ENCODE assay signal across 13 cellular contexts in the genomic region with DNA sequence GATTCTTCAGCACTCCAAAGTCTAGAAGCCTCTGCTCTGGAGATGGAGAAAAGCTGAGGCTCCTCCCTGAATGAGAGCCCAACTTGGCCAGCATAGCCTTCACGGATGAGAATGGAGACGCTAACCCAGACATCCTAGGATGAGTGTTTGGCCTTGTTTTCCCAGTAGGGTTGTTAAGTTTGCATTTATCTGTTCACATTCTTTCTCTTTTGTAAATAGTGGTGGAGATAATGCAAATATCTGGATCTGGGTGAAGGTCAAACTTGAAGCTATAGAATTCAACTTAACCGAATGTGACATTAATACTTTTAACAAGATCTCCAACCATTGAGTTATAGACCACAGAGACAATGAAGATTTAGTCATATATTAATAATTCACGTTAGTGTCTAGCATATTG. TPM values are rescaled to one million over a fixed set of nuclear protein-coding genes. Genes with fewer than 3 reads are reported as not detected.
DNase-seq lines count a peak whose midpoint lies in the region; ATAC-seq and TF ChIP-seq lines count a peak whose summit lies in the region.
"Had no signal": no experiment of that assay in that cellular context is flagged by ENCODE, and none has a peak within 500 bp of the region (broad histone marks: within the 10 kb centered on the region; RNA-seq: fewer than 3 reads in every experiment).

No MANE protein-coding gene starts in this region.

- dilution Hi-C loops in IMR-90 (cut with HindIII; ENCODE audit: low sequenced_read_pairs, unreplicated experiment) = no loop called here

- H3K9me1 ChIP-seq in IMR-90 (ENCODE audit: insufficient read depth, low read length) = peaks cover 17% of the 10 kb centered on the region

- no peak for ATAC-seq in IMR-90 (ENCODE audit: low read depth)
- no peak for ATAC-seq in RWPE2 (ENCODE audit: low read depth)

- H3K9ac ChIP-seq in IMR-90 (ENCODE audit: low read depth, low read length) = no peak overlapping the region
- H3K9ac ChIP-seq: GM23248 had no signal

- H4K5ac ChIP-seq in IMR-90 (ENCODE audit: low read depth, low read length) = no peak overlapping the region

- H3K9me3 ChIP-seq in right atrium auricular region (no peaks in the 10 kb centered on the region), IMR-90 (ENCODE audit: control insufficient read depth, insufficient read depth, low read length) (no peaks in the 10 kb centered on the region), RWPE2 (ENCODE audit: severe bottlenecking) (no peaks in the 10 kb centered on the region)
- H3K9me3 ChIP-seq: BE2C had no signal

- BruUV-seq in IMR-90 (replicated peaks; lab: Mats Ljungman, UMichigan) = no TSS peak

- in situ Hi-C loops in IMR-90 (cut with MboI; ENCODE audit: low sequenced_read_pairs) = no loop called here

- intact Hi-C loops in cardiac septum (cut with DNase I) (no loop called here), IMR-90 (cut with micrococcal nuclease) (no loop called here)

- H3K79me1 ChIP-seq in IMR-90 (ENCODE audit: low read depth in 1 of 2, low read length in 2 of 2) = peaks cover 0 to 1% of the 10 kb centered on the region in 2 experiments; a peak in 1 of 4 replicates

- no peak overlapping the region for H2BK20ac ChIP-seq in IMR-90 (ENCODE audit: low read depth, low read length)

- no peak overlapping the region for H2AFZ ChIP-seq in IMR-90 (replicated peaks; ENCODE audit: low read length, poor library complexity)
- H2AFZ ChIP-seq: GM23248 had no signal

- H3K27me3 ChIP-seq in right atrium auricular region (no peaks in the 10 kb centered on the region), IMR-90 (ENCODE audit: control insufficient read depth, insufficient read depth, low read length) (no peaks in the 10 kb centered on the region), RWPE2 (ENCODE audit: insufficient read depth, poor library complexity, severe bottlenecking) (no peaks in the 10 kb centered on the region)
- H3K27me3 ChIP-seq: BE2C had no signal

- no peak overlapping the region for H3K14ac ChIP-seq in IMR-90 (replicated peaks; ENCODE audit: low read depth, low read length)

- no peak overlapping the region; a peak in 1 of 4 replicates for H4K8ac ChIP-seq in IMR-90 (ENCODE audit: low read depth in 2 of 2, low read length in 2 of 2)

- H4K20me1 ChIP-seq in IMR-90 (ENCODE audit: insufficient read depth, low read length) = no peaks in the 10 kb centered on the region

- TF ChIP-seq POLR2A in IMR-90 (IDR thresholded peaks at IDR 0.05; ENCODE audit: low read depth, low read length) = no peak

- H3K56ac ChIP-seq in IMR-90 (ENCODE audit: extremely low read depth, insufficient read depth, low read length) = no peak overlapping the region

- H3K4me2 ChIP-seq in IMR-90 (ENCODE audit: low read depth, low read length) = no peak overlapping the region

- DNase-seq in right atrium auricular region (ENCODE audit: low spot score) (peak; percentile 32), cardiac septum (ENCODE audit: low spot score) (no peak), IMR-90 (no peak), RWPE2 (ENCODE audit: low spot score) (no peak), NOMO-1 treated with dmso at 0.1 percent for 144 hours (lab: John Stamatoyannopoulos, UW; ENCODE audit: unreplicated experiment) (no peak), amniotic stem cell (lab: John Stamatoyannopoulos, UW) (no peak)
- DNase-seq in activated CD4-positive, alpha-beta T cell treated with anti-CD3 and anti-CD28 coated beads for 4 hours = no peak
- DNase-seq: BE2C; CD8-positive, alpha-beta memory T cell; DMS53; GF-D8; GM23248; H9 had no signal

- peak overlapping the region; percentile 35; the same call in 1 of the 3 replicates for H2BK15ac ChIP-seq in IMR-90 (ENCODE audit: low read depth, low read length)

- H3K27ac ChIP-seq in right atrium auricular region (no peak overlapping the region), IMR-90 (ENCODE audit: insufficient read depth, low read length) (no peak overlapping the region), RWPE2 (ENCODE audit: poor library complexity, severe bottlenecking) (peak overlapping the region; percentile 96)
- H3K27ac ChIP-seq: GM23248 had no signal

- H2AK5ac ChIP-seq in IMR-90 (ENCODE audit: low read depth, low read length) = no peak overlapping the region

- no peak overlapping the region for H3K4me3 ChIP-seq in right atrium auricular region
- no peak overlapping the region for H3K4me3 ChIP-seq in IMR-90 (ENCODE audit: insufficient read depth, low read depth, low read length)
- no peak overlapping the region for H3K4me3 ChIP-seq in RWPE2 (ENCODE audit: severe bottlenecking)
- H3K4me3 ChIP-seq: GM23248 had no signal

- H4K91ac ChIP-seq in IMR-90 (ENCODE audit: insufficient read depth, low read depth, low read length) = no peak overlapping the region

- H3K36me3 ChIP-seq in right atrium auricular region = no peaks in the 10 kb centered on the region
- H3K36me3 ChIP-seq in IMR-90 (ENCODE audit: control insufficient read depth, insufficient read depth, low read length) = no peaks in the 10 kb centered on the region
- no peaks in the 10 kb centered on the region for H3K36me3 ChIP-seq in RWPE2 (ENCODE audit: low read depth)
- H3K36me3 ChIP-seq: BE2C had no signal

- WGBS in IMR-90 (ENCODE audit: extremely low coverage in 2 of 2, insufficient read length in 1 of 2), 2 experiments = no CpG with 5 or more reads among the region's 4 CpGs

- no peak overlapping the region for H2AK9ac ChIP-seq in IMR-90 (replicated peaks; ENCODE audit: low read depth, low read length, poor library complexity)

- H3K23ac ChIP-seq in IMR-90 (ENCODE audit: low read depth, low read length) = no peak overlapping the region

- TF ChIP-seq CTCF in right atrium auricular region (IDR thresholded peaks at IDR 0.05) (no peak), IMR-90 (conservative IDR thresholded peaks at IDR 0.05; ENCODE audit: low read depth, low read length) (no peak), RWPE2 (IDR thresholded peaks at IDR 0.05; ENCODE audit: poor library complexity, severe bottlenecking) (no peak)

- peak overlapping the region; percentile 0; the same call in 1 of the 2 replicates for H3K4ac ChIP-seq in IMR-90 (ENCODE audit: low read depth, low read length)

- POLR2A ChIA-PET in IMR-90 (lab: Charles Lee; ENCODE audit: unreplicated experiment) = no interaction called here

- H2BK120ac ChIP-seq in IMR-90 (ENCODE audit: low read depth, low read length) = no peak overlapping the region

- CTCF ChIA-PET in IMR-90 (lab: Yijun Ruan, JAX) = no interaction called here

- H3K4me1 ChIP-seq in right atrium auricular region (no peaks in the 10 kb centered on the region), IMR-90 (ENCODE audit: control insufficient read depth, insufficient read depth, low read length) (peaks cover 16% of the 10 kb centered on the region), RWPE2 (ENCODE audit: insufficient read depth, poor library complexity, severe bottlenecking) (peaks cover 58% of the 10 kb centered on the region)

- H2BK5ac ChIP-seq in IMR-90 (ENCODE audit: low read depth, low read length, poor library complexity, severe bottlenecking) = no peak overlapping the region

- H3K18ac ChIP-seq in IMR-90 (ENCODE audit: low read depth, low read length) = no peak overlapping the region; the same call in 1 of the 2 replicates

- no peak for TF ChIP-seq RAD21 in IMR-90 (IDR thresholded peaks at IDR 0.05; ENCODE audit: low read length)

TF ChIP-seq in IMR-90, 13 proteins besides CTCF, POLR2A, EP300 and RAD21:
- TF ChIP-seq MXI1 (IDR thresholded peaks at IDR 0.05; ENCODE audit: borderline replicate concordance, low read depth, low read length) (no peak), RCOR1 (IDR thresholded peaks at IDR 0.05; ENCODE audit: insufficient replicate concordance, low read length) (no peak), CEBPB (IDR thresholded peaks at IDR 0.05; ENCODE audit: low read depth, low read length) (no peak), SMC3 (IDR thresholded peaks at IDR 0.05; ENCODE audit: low read depth, low read length) (no peak)
- TF ChIP-seq, protein P1, sequence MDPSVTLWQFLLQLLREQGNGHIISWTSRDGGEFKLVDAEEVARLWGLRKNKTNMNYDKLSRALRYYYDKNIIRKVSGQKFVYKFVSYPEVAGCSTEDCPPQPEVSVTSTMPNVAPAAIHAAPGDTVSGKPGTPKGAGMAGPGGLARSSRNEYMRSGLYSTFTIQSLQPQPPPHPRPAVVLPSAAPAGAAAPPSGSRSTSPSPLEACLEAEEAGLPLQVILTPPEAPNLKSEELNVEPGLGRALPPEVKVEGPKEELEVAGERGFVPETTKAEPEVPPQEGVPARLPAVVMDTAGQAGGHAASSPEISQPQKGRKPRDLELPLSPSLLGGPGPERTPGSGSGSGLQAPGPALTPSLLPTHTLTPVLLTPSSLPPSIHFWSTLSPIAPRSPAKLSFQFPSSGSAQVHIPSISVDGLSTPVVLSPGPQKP (IDR thresholded peaks at IDR 0.05; ENCODE audit: borderline replicate concordance, low read depth, low read length) = no peak
TF ChIP-seq in IMR-90: peak in this region for 0.

RNA-seq across cellular contexts. Expression of a gene that starts 53.4 kb away (rescaled TPM):
- 100 to 1,000 TPM in 1 of 2 donors, 10 to 100 TPM in 1; 58.0 to 131 TPM for total RNA-seq in right atrium auricular region
- 99.3 TPM for total RNA-seq in cardiac septum
- 268 and 323 TPM in 2 replicates for total RNA-seq in IMR-90 (2012; rRNA removed)
- 187 and 204 TPM in 2 replicates for polyA plus RNA-seq in IMR-90 (2012; rRNA removed)
- 31.6 and 185 TPM in 2 replicates for polyA plus RNA-seq in IMR-90 (2012; cell fraction: cytosol; rRNA removed)
- polyA plus RNA-seq in IMR-90 (2012; cell fraction: nucleus; rRNA removed; ENCODE audit: low replicate concordance) = 11.5 and 146 TPM in 2 replicates
